Comparison of ENCODE assay signal across 1 cellular context in genomic region chr10:5960070-5960972, GRCh38.
TF ChIP-seq lines count a peak whose summit lies in the region.

No MANE protein-coding gene starts in this region.

TF ChIP-seq in SK-N-SH treated with all-trans-retinoic acid at 6 μM for 48 hours, 23 proteins besides CTCF, POLR2A, EP300 and RAD21 (continued from another document):
- no peak for TF ChIP-seq TSHZ2 (CRISPR knock-in tag; IDR thresholded peaks at IDR 0.05)
- TF ChIP-seq, protein P1, sequence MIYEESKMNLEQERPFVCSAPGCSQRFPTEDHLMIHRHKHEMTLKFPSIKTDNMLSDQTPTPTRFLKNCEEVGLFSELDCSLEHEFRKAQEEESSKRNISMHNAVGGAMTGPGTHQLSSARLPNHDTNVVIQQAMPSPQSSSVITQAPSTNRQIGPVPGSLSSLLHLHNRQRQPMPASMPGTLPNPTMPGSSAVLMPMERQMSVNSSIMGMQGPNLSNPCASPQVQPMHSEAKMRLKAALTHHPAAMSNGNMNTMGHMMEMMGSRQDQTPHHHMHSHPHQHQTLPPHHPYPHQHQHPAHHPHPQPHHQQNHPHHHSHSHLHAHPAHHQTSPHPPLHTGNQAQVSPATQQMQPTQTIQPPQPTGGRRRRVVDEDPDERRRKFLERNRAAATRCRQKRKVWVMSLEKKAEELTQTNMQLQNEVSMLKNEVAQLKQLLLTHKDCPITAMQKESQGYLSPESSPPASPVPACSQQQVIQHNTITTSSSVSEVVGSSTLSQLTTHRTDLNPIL (CRISPR knock-in tag; IDR thresholded peaks at IDR 0.05; ENCODE audit: low read depth): no peak
- TF ChIP-seq, protein P2, sequence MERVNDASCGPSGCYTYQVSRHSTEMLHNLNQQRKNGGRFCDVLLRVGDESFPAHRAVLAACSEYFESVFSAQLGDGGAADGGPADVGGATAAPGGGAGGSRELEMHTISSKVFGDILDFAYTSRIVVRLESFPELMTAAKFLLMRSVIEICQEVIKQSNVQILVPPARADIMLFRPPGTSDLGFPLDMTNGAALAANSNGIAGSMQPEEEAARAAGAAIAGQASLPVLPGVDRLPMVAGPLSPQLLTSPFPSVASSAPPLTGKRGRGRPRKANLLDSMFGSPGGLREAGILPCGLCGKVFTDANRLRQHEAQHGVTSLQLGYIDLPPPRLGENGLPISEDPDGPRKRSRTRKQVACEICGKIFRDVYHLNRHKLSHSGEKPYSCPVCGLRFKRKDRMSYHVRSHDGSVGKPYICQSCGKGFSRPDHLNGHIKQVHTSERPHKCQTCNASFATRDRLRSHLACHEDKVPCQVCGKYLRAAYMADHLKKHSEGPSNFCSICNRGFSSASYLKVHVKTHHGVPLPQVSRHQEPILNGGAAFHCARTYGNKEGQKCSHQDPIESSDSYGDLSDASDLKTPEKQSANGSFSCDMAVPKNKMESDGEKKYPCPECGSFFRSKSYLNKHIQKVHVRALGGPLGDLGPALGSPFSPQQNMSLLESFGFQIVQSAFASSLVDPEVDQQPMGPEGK (CRISPR knock-in tag; IDR thresholded peaks at IDR 0.05; ENCODE audit: borderline replicate concordance): no peak
